8 cellular contexts compared by ENCODE assay signal in the genomic region with DNA sequence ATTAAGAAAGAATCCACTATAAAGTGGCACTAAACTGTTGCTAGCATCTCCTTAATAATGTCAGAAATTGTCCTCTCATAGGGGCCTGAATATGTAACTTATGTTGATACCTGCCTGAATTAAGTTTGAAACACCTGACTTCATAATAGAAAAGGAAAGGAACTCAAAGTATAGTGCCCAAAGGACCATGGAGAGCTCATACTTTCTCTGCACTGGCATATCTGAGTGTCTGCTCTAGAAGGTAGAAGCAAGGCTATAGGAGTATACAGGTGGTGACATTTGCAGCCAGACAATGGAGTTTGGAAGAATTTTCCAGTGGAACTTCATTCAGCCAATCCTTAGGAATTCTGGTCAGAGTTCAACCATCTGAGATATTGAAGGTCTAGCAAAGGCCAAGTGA.
"Had no signal": no experiment of that assay in that cellular context is flagged by ENCODE, and none has a peak within 500 bp of the region (broad histone marks: within the 10 kb centered on the region; RNA-seq: fewer than 3 reads in every experiment).

No MANE protein-coding gene starts in this region.

- H3K27ac ChIP-seq: HL-60, KMS-11 had no signal

- H3K4me1 Mint-ChIP-seq: IgD-negative memory B cell had no signal

- ATAC-seq: K562 had no signal

- DNase-seq: IMR-90, KBM-7, KG1 had no signal

- H3K4me3 ChIP-seq: K562 had no signal

- FAIRE-seq: HTR-8/SVneo, K562 had no signal

- H3K27ac Mint-ChIP-seq: IgD-negative memory B cell had no signal

- H3K4me3 Mint-ChIP-seq: IgD-negative memory B cell had no signal

- H3K4me2 ChIP-seq: KMS-11 had no signal

- H3K36me3 Mint-ChIP-seq: IgD-negative memory B cell had no signal

- H3K27me3 Mint-ChIP-seq: IgD-negative memory B cell had no signal

- H3K9ac ChIP-seq: KMS-11 had no signal
